ENCODE assay signal across 13 cellular contexts in the genomic region with DNA sequence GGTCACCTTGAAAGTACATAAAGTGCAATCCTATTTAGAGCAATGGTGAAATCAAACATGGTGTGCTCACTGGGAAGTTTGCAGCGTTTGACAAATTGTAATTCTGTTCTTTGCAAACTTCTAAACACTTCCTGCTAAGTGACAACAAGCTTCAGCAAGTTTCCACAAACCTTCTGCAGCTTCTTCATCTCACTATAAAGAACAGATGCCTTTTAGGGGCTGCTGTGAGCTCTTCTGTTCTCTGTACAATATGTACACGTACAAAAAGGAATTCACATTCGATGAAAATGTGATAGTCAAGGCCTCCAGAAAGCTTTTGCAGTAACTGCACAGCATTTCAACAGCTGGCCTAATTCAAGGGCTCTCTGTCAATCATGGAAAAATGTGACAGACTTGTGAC.
DNase-seq lines count a peak whose midpoint lies in the region; ATAC-seq, FAIRE-seq and TF ChIP-seq lines count a peak whose summit lies in the region.
"Had no signal": no experiment of that assay in that cellular context is flagged by ENCODE, and none has a peak within 500 bp of the region (broad histone marks: within the 10 kb centered on the region; RNA-seq: fewer than 3 reads in every experiment).

No MANE protein-coding gene starts in this region.

- TF ChIP-seq EP300 in GM12878 (IDR thresholded peaks at IDR 0.05; ENCODE audit: borderline replicate concordance in 1 of 2, control insufficient read depth in 1 of 2, low read depth in 2 of 2, low read length in 2 of 2): no peak

- H3K79me2 ChIP-seq in GM23248 (ENCODE audit: insufficient read depth) (no peaks in the 10 kb centered on the region), GM12878 (ENCODE audit: control insufficient read depth, insufficient read depth, low read length) (no peaks in the 10 kb centered on the region), H9 (ENCODE audit: insufficient read depth, low read length) (no peaks in the 10 kb centered on the region)

- no peak overlapping the region for H3K56ac ChIP-seq in H9 (ENCODE audit: insufficient read length, low read depth, low read length)

- H3K14ac ChIP-seq in H9 (ENCODE audit: insufficient read depth, low read length): no peak overlapping the region

- no peak for FAIRE-seq in GM12878 (lab: Jason Lieb, UNC)

- ATAC-seq in GM12878: no peak

- no peaks in the 10 kb centered on the region for H3K27me3 Mint-ChIP-seq in H9 (ENCODE audit: low read depth)
- H3K27me3 Mint-ChIP-seq: CD4-positive, CD25-positive, alpha-beta regulatory T cell had no signal

- no peaks in the 10 kb centered on the region for H3K4me1 ChIP-seq in GM23248 (ENCODE audit: insufficient read depth)
- H3K4me1 ChIP-seq in GM12878 (ENCODE audit: control insufficient read depth, insufficient read depth, low read length): no peaks in the 10 kb centered on the region
- H3K4me1 ChIP-seq in neuron (ENCODE audit: insufficient read depth, low read length): peaks cover 5% of the 10 kb centered on the region
- H3K4me1 ChIP-seq in H9 (ENCODE audit: insufficient read depth, low read length): peaks cover 2% of the 10 kb centered on the region; the same call in 1 of the 2 replicates

- peaks cover 12 to 13% of the 10 kb centered on the region in 2 experiments for H3K4me1 Mint-ChIP-seq in H9
- H3K4me1 Mint-ChIP-seq: CD4-positive, CD25-positive, alpha-beta regulatory T cell had no signal

- no peak overlapping the region for H2BK5ac ChIP-seq in H9 (ENCODE audit: insufficient read length, low read length)

- no peak for TF ChIP-seq CTCF in GM12878 (IDR thresholded peaks at IDR 0.05 in 2 of 3, conservative IDR thresholded peaks at IDR 0.05 in 1 of 3; ENCODE audit: control insufficient read depth in 2 of 3, extremely low read depth in 1 of 3, insufficient read depth in 1 of 3, low read depth in 3 of 3, low read length in 3 of 3)
- no peak for TF ChIP-seq CTCF in H9 (conservative IDR thresholded peaks at IDR 0.05)

- no peak for TF ChIP-seq RAD21 in GM12878 (IDR thresholded peaks at IDR 0.05; ENCODE audit: insufficient read depth, low read depth, low read length)

- H3K23ac ChIP-seq in H9 (ENCODE audit: insufficient read length, low read depth, low read length): no peak overlapping the region

- SMC1A ChIA-PET in GM12878 (lab: Charles Lee; ENCODE audit: uncharacterized antibody, unreplicated experiment): no interaction called here

- in situ Hi-C loops in GM23248 (cut with MboI) (no loop called here), GM12878 (cut with MboI) (no loop called here)

- H3K4me3 Mint-ChIP-seq in H9: no peak overlapping the region
- H3K4me3 Mint-ChIP-seq: CD4-positive, CD25-positive, alpha-beta regulatory T cell had no signal

- H3K36me3 ChIP-seq in GM23248 (ENCODE audit: low read depth) (no peaks in the 10 kb centered on the region), GM12878 (ENCODE audit: control insufficient read depth in 2 of 2, insufficient read depth in 2 of 2, low read length in 1 of 2) (no peaks in the 10 kb centered on the region), neuron (ENCODE audit: insufficient read depth, low read length) (no peaks in the 10 kb centered on the region)
- H3K36me3 ChIP-seq: BLaER1 treated with 17β-estradiol and CSF1 and Interleukin-3, amounts not matched to agents 10 nM and 100 nM had no signal

- H3K4ac ChIP-seq in H9 (ENCODE audit: low read depth, low read length): no peak overlapping the region

- no peaks in the 10 kb centered on the region for H3K9me3 Mint-ChIP-seq in H9

- no peak overlapping the region for H2AK5ac ChIP-seq in H9 (ENCODE audit: insufficient read length, low read length)

- POLR2A ChIA-PET in GM12878 (lab: Charles Lee): no interaction called here

- no peak overlapping the region for H4K8ac ChIP-seq in H9 (replicated peaks; ENCODE audit: insufficient read length, low read depth, low read length)

- H4K5ac ChIP-seq in H9 (ENCODE audit: insufficient read length, low read depth, low read length): no peak overlapping the region

- CTCF ChIA-PET in GM12878 (lab: Yijun Ruan, JAX): no interaction called here

- H3K79me1 ChIP-seq in H9 (ENCODE audit: insufficient read depth, low read depth, low read length, poor library complexity, severe bottlenecking): no peaks in the 10 kb centered on the region

- H3K9me2 ChIP-seq in GM23248 (ENCODE audit: insufficient read depth): no peaks in the 10 kb centered on the region

- H3K4me2 ChIP-seq in GM23248 (ENCODE audit: unreplicated experiment) (no peak overlapping the region), GM12878 (ENCODE audit: control insufficient read depth, insufficient read depth) (no peak overlapping the region), H9 (ENCODE audit: insufficient read depth, insufficient read length, low read length) (no peak overlapping the region)
- H3K4me2 ChIP-seq: BLaER1 treated with 17β-estradiol and CSF1 and Interleukin-3, amounts not matched to agents 10 nM and 100 nM had no signal

- no peak overlapping the region for H4K91ac ChIP-seq in H9 (ENCODE audit: insufficient read length, low read depth, low read length)

- WGBS in GM23248 (ENCODE audit: low coverage in 1 of 2, low lambda C conversion rate in 2 of 2, missing lambda C conversion rate in 2 of 2), 2 experiments: 27 to 35% methylated on average over 3 of the region's 3 CpGs
- 46% methylated on average over 3 of the region's 3 CpGs for WGBS in GM12878 (ENCODE audit: insufficient coverage, insufficient replicate concordance, low lambda C conversion rate, missing lambda C conversion rate)
- WGBS in H9 (ENCODE audit: extremely low coverage, insufficient read length, low lambda C conversion rate): no CpG with 5 or more reads among the region's 3 CpGs

- H2BK20ac ChIP-seq in H9 (ENCODE audit: low read depth, low read length, poor library complexity, severe bottlenecking): no peak overlapping the region

- H2BK12ac ChIP-seq in H9 (ENCODE audit: insufficient read length, low read depth, low read length): no peak overlapping the region

- H3K9me3 ChIP-seq in GM23248 (ENCODE audit: low read depth) (no peaks in the 10 kb centered on the region), GM12878 (replicated peaks; ENCODE audit: control insufficient read depth, insufficient read depth, low read length) (no peaks in the 10 kb centered on the region), neuron (ENCODE audit: low read length) (peaks cover 1% of the 10 kb centered on the region), H9 (ENCODE audit: control insufficient read depth, low read depth, low read length) (no peaks in the 10 kb centered on the region)
- H3K9me3 ChIP-seq: BLaER1 treated with 17β-estradiol and CSF1 and Interleukin-3, amounts not matched to agents 10 nM and 100 nM had no signal

- DNase-seq in GM23248 (no peak), GM12878 (ENCODE audit: low read depth, low spot score) (no peak), H9 (no peak), DMS79 treated with DMSO at 0.1 percent for 48 hours (lab: John Stamatoyannopoulos, UW) (no peak), GOT3 (lab: John Stamatoyannopoulos, UW) (no peak), A172 (ENCODE audit: low spot score) (no peak)
- DNase-seq: AML-193; CD4-positive, CD25-positive, alpha-beta regulatory T cell; DMS53; IMR-90; KG1 had no signal

- H3K23me2 ChIP-seq in H9 (ENCODE audit: insufficient read length, low read depth, low read length, poor library complexity, severe bottlenecking): no peaks in the 10 kb centered on the region

- no peak overlapping the region for H3K18ac ChIP-seq in H9 (ENCODE audit: insufficient read length, low read depth, low read length)

- no peak overlapping the region for H2BK120ac ChIP-seq in H9 (ENCODE audit: low read depth, low read length, poor library complexity, severe bottlenecking)

- H3K27ac Mint-ChIP-seq in H9: no peak overlapping the region
- H3K27ac Mint-ChIP-seq: CD4-positive, CD25-positive, alpha-beta regulatory T cell had no signal

- H3K9ac ChIP-seq in GM23248 (no peak overlapping the region), GM12878 (ENCODE audit: control insufficient read depth, insufficient read depth, low read length) (no peak overlapping the region), H9 (ENCODE audit: extremely low read depth, insufficient read length, low read length) (no peak overlapping the region)
- H3K9ac ChIP-seq: BLaER1 treated with 17β-estradiol and CSF1 and Interleukin-3, amounts not matched to agents 10 nM and 100 nM had no signal

- TF ChIP-seq POLR2A in GM12878 (IDR thresholded peaks at IDR 0.05; ENCODE audit: low read depth, low read length): no peak

- intact Hi-C loops in GM12878 (cut with micrococcal nuclease; ENCODE audit: unreplicated experiment): no loop called here

- RAD21 ChIA-PET in GM12878 (lab: Charles Lee; ENCODE audit: unreplicated experiment): no interaction called here

- BruUV-seq in GM12878 (replicated peaks; lab: Mats Ljungman, UMichigan): no TSS peak

- H3K27me3 ChIP-seq in GM23248 (replicated peaks; ENCODE audit: insufficient read depth): no peaks in the 10 kb centered on the region
- H3K27me3 ChIP-seq in GM12878 (replicated peaks in 1 of 2; ENCODE audit: control insufficient read depth in 2 of 2, insufficient read depth in 2 of 2, low read length in 1 of 2): no peaks in the 10 kb centered on the region
- no peaks in the 10 kb centered on the region for H3K27me3 ChIP-seq in neuron (ENCODE audit: insufficient read depth, low read length)
- no peaks in the 10 kb centered on the region for H3K27me3 ChIP-seq in H9 (ENCODE audit: insufficient read depth, low read length)
- H3K27me3 ChIP-seq: BLaER1 treated with 17β-estradiol and CSF1 and Interleukin-3, amounts not matched to agents 10 nM and 100 nM had no signal

- H3K4me3 ChIP-seq in GM23248: no peak overlapping the region
- H3K4me3 ChIP-seq in GM12878: no peak overlapping the region
- H3K4me3 ChIP-seq in neuron (ENCODE audit: low read length): no peak overlapping the region
- H3K4me3 ChIP-seq: BLaER1 treated with 17β-estradiol and CSF1 and Interleukin-3, amounts not matched to agents 10 nM and 100 nM had no signal

- H3K27ac ChIP-seq in GM23248 (no peak overlapping the region), GM12878 (ENCODE audit: control insufficient read depth, insufficient read depth) (no peak overlapping the region), H9 (ENCODE audit: insufficient read length, low read depth, low read length) (no peak overlapping the region)
- H3K27ac ChIP-seq: BLaER1 treated with 17β-estradiol and CSF1 and Interleukin-3, amounts not matched to agents 10 nM and 100 nM had no signal

- H3T11ph ChIP-seq in H9 (ENCODE audit: low read length): no peak overlapping the region

- no peaks in the 10 kb centered on the region for H4K20me1 ChIP-seq in GM23248 (ENCODE audit: insufficient read depth)
- H4K20me1 ChIP-seq in GM12878 (ENCODE audit: control insufficient read depth, insufficient read depth): no peaks in the 10 kb centered on the region
- no peaks in the 10 kb centered on the region for H4K20me1 ChIP-seq in H9 (ENCODE audit: control insufficient read depth, insufficient read depth, insufficient read length)
- H4K20me1 ChIP-seq: BLaER1 treated with 17β-estradiol and CSF1 and Interleukin-3, amounts not matched to agents 10 nM and 100 nM had no signal

- H3F3A ChIP-seq in GM23248 (ENCODE audit: insufficient read depth): no peaks in the 10 kb centered on the region

- peak overlapping the region; percentile 61; the same call in 1 of the 2 replicates for H2AFZ ChIP-seq in GM23248
- H2AFZ ChIP-seq in GM12878 (ENCODE audit: control insufficient read depth, low read depth, low read length): peak overlapping the region; percentile 20
- H2AFZ ChIP-seq in neuron (ENCODE audit: low read depth, low read length): peak overlapping the region; percentile 73
- H2AFZ ChIP-seq in H9 (ENCODE audit: low read length): no peak overlapping the region

- no peak overlapping the region for H2BK15ac ChIP-seq in H9 (ENCODE audit: low read depth, low read length)

- H3K36me3 Mint-ChIP-seq in H9 (ENCODE audit: insufficient read depth in 1 of 3, low read depth in 3 of 3): no peaks in the 10 kb centered on the region
- H3K36me3 Mint-ChIP-seq: CD4-positive, CD25-positive, alpha-beta regulatory T cell had no signal
